ENCODE assay signal across 13 cellular contexts in genomic region chr4:86358176-86358701, GRCh38. TPM values are rescaled to one million over a fixed set of nuclear protein-coding genes. Genes with fewer than 3 reads are reported as not detected.
DNase-seq lines count a peak whose midpoint lies in the region; ATAC-seq and TF ChIP-seq lines count a peak whose summit lies in the region.
"Had no signal": no experiment of that assay in that cellular context is flagged by ENCODE, and none has a peak within 500 bp of the region (broad histone marks: within the 10 kb centered on the region; RNA-seq: fewer than 3 reads in every experiment).

No MANE protein-coding gene starts in this region.

- no peaks in the 10 kb centered on the region for H3K9me2 ChIP-seq in hepatocyte (replicated peaks; ENCODE audit: insufficient read depth)

- peak; percentile 40 to 79 (median 66) for ATAC-seq in psoas muscle
- ATAC-seq in GM21723 (IDR thresholded peaks at IDR 0.05; ENCODE audit: unreplicated experiment), result no peak

- no peaks in the 10 kb centered on the region for H4K20me1 ChIP-seq in hepatocyte (ENCODE audit: insufficient read depth, poor library complexity, severe bottlenecking)

- peak overlapping the region; percentile 45 for H3K9ac ChIP-seq in adipocyte (ENCODE audit: low read length)

- intact Hi-C loops in psoas muscle (cut with DNase I), result no loop called here

- H3K4me3 ChIP-seq in adipocyte (ENCODE audit: low read length) (peak overlapping the region; percentile 35), hepatocyte (no peak overlapping the region), psoas muscle (no peak overlapping the region)

- H3K9me3 ChIP-seq in adipocyte (ENCODE audit: control insufficient read depth, low read length) (no peaks in the 10 kb centered on the region), hepatocyte (ENCODE audit: low read depth) (no peaks in the 10 kb centered on the region), psoas muscle (no peaks in the 10 kb centered on the region)

- H3K27me3 ChIP-seq in adipocyte (replicated peaks; ENCODE audit: control insufficient read depth, insufficient read depth, low read length) (no peaks in the 10 kb centered on the region), hepatocyte (no peaks in the 10 kb centered on the region), psoas muscle (ENCODE audit: insufficient read depth in 3 of 3, low read length in 2 of 3) (no peaks in the 10 kb centered on the region)

- H3K27ac ChIP-seq in hepatocyte, result no peak overlapping the region
- H3K27ac ChIP-seq in psoas muscle, result no peak overlapping the region
- H3K27ac ChIP-seq: 22Rv1 had no signal

- no peaks in the 10 kb centered on the region for H3K79me2 ChIP-seq in hepatocyte

- no peak overlapping the region for H2AFZ ChIP-seq in hepatocyte

- DNase-seq in DMS153 treated with DMSO at 0.1 percent for 48 hours (lab: John Stamatoyannopoulos, UW; ENCODE audit: unreplicated experiment) (peak; percentile 24), DMS153 (lab: John Stamatoyannopoulos, UW) (no peak), adipocyte (ENCODE audit: low read depth) (peak; percentile 58), hepatocyte (ENCODE audit: low spot score) (peak; percentile 32), psoas muscle (no peak), NOMO-1 (lab: John Stamatoyannopoulos, UW; ENCODE audit: unreplicated experiment in 2 of 2) (no peak), NCI-H446 (lab: John Stamatoyannopoulos, UW) (no peak)
- DNase-seq: erythroblast; HCEC 1CT; NCI-H2081 treated with DMSO at 0.1 percent for 48 hours; stimulated activated CD4-positive, alpha-beta T cell treated with anti-CD3 and anti-CD28 coated beads, Interleukin-4, amount 100 ng/mL, for 4 hours had no signal

- WGBS in hepatocyte (ENCODE audit: low lambda C conversion rate, missing lambda C conversion rate), result 55% methylated on average over 3 of the region's 3 CpGs
- WGBS in psoas muscle, 3 donors, result 42 to 60% (median 56%) methylated on average over 3 of the region's 3 CpGs

- TF ChIP-seq CTCF in hepatocyte (IDR thresholded peaks at IDR 0.05; ENCODE audit: poor library complexity) (no peak), psoas muscle (IDR thresholded peaks at IDR 0.05) (no peak)

- H3K36me3 ChIP-seq in adipocyte (ENCODE audit: control insufficient read depth, insufficient read depth, low read length, severe bottlenecking) (no peaks in the 10 kb centered on the region), hepatocyte (replicated peaks; ENCODE audit: insufficient read depth, low read depth) (no peaks in the 10 kb centered on the region), psoas muscle (ENCODE audit: insufficient read depth in 1 of 2, low read depth in 1 of 2) (no peaks in the 10 kb centered on the region)

- peak overlapping the region; percentile 65 for H3K4me2 ChIP-seq in hepatocyte

- H3K4me1 ChIP-seq in adipocyte (ENCODE audit: control insufficient read depth, insufficient read depth, low read length), result peaks cover 23% of the 10 kb centered on the region
- H3K4me1 ChIP-seq in hepatocyte (ENCODE audit: insufficient read depth), result peaks cover 6% of the 10 kb centered on the region
- H3K4me1 ChIP-seq in psoas muscle, result no peaks in the 10 kb centered on the region

RNA-seq across cellular contexts. Expression of gene MAPK10, which starts 1.6 kb away (rescaled TPM):
- total RNA-seq in hepatocyte (12.2 and 14.8 TPM in 2 replicates), psoas muscle (1 to 10 TPM; 1.3 to 7.6 (median 3.7) TPM)
- polyA plus RNA-seq in hepatocyte (5.9 and 9.1 TPM in 2 replicates), psoas muscle (under 1 TPM; 0.22 to 0.60 (median 0.58) TPM)

Comparison
In these comparisons a context has a peak if more than half of its experiments do, and no peak if none do; other contexts are left out.
1. DNase-seq: peak in DMS153 treated with DMSO at 0.1 percent for 48 hours (single experiment), adipocyte (single experiment) and hepatocyte (single experiment); none in DMS153 (single experiment), psoas muscle (0 of 2), NOMO-1 (0 of 2) and NCI-H446 (0 of 2).